1 cellular context compared by ENCODE assay signal in genomic region chr15:41827880-41828746, GRCh38.
TF ChIP-seq lines count a peak whose summit lies in the region.

Gene JMJD7, plus strand, starts transcription at chr15:41828092. Its CDS starts 33 bp downstream, at chr15:41828125.

TF ChIP-seq in K562, 482 proteins besides CTCF, POLR2A, EP300 and RAD21 (continued from another document and continues in another):
- TF ChIP-seq NR4A1 (CRISPR knock-in tag; IDR thresholded peaks at IDR 0.05) (no peak), NR4A1 (tag; IDR thresholded peaks at IDR 0.05) (no peak), SAFB (IDR thresholded peaks at IDR 0.05; ENCODE audit: borderline replicate concordance, low read depth, low read length) (peak; percentile 91), ZNF696 (CRISPR knock-in tag; conservative IDR thresholded peaks at IDR 0.05) (no peak), HOMEZ (CRISPR knock-in tag; IDR thresholded peaks at IDR 0.05) (no peak), ZBTB1 (CRISPR knock-in tag; IDR thresholded peaks at IDR 0.05; ENCODE audit: borderline replicate concordance, low read depth) (no peak), CEBPZ (IDR thresholded peaks at IDR 0.05; ENCODE audit: borderline replicate concordance, low read depth, low read length) (no peak), AFF1 (IDR thresholded peaks at IDR 0.05; ENCODE audit: low read depth in 1 of 2, partially characterized antibody in 2 of 2) (no peak), ZSCAN29 (IDR thresholded peaks at IDR 0.05) (no peak), RERE (CRISPR knock-in tag; IDR thresholded peaks at IDR 0.05; ENCODE audit: borderline replicate concordance) (no peak), TCFL5 (CRISPR knock-in tag; conservative IDR thresholded peaks at IDR 0.05) (no peak), CTBP1 (IDR thresholded peaks at IDR 0.05; ENCODE audit: borderline replicate concordance) (peak; percentile 39; the same call in 1 of the 2 replicates), NONO (IDR thresholded peaks at IDR 0.05; ENCODE audit: low read depth in 2 of 2, low read length in 1 of 2) (no peak), ZBTB49 (CRISPR knock-in tag; IDR thresholded peaks at IDR 0.05; ENCODE audit: borderline replicate concordance) (no peak), PATZ1 (CRISPR knock-in tag; IDR thresholded peaks at IDR 0.05; ENCODE audit: borderline replicate concordance) (no peak), NFE2 (IDR thresholded peaks at IDR 0.05; ENCODE audit: low read depth) (no peak), CREB3L1 (IDR thresholded peaks at IDR 0.05; ENCODE audit: borderline replicate concordance, low read depth) (peak; percentile 32; the same call in 1 of the 2 replicates), NKRF (IDR thresholded peaks at IDR 0.05; ENCODE audit: borderline replicate concordance) (peak; percentile 88), THRA (IDR thresholded peaks at IDR 0.05) (no peak), HMG20B (CRISPR knock-in tag; IDR thresholded peaks at IDR 0.05) (no peak), ZNF717 (CRISPR knock-in tag; IDR thresholded peaks at IDR 0.05) (no peak), USF2 (CRISPR knock-in tag; IDR thresholded peaks at IDR 0.05) (no peak), FOXJ3 (CRISPR knock-in tag; IDR thresholded peaks at IDR 0.05) (no peak), GATAD2B (IDR thresholded peaks at IDR 0.05; ENCODE audit: borderline replicate concordance) (no peak), RBM22 (IDR thresholded peaks at IDR 0.05; ENCODE audit: low read depth, low read length, poor library complexity, severe bottlenecking) (no peak), CAMTA2 (CRISPR knock-in tag; conservative IDR thresholded peaks at IDR 0.05) (no peak), TAF7 (tag; IDR thresholded peaks at IDR 0.05) (0 out of 2 replicates have a peak, but pooled peaks have one; percentile 37)
